8 cellular contexts compared by ENCODE assay signal in genomic region chr1:150256193-150256548, GRCh38. TPM values are rescaled to one million over a fixed set of nuclear protein-coding genes. Genes with fewer than 3 reads are reported as not detected.
DNase-seq lines count a peak whose midpoint lies in the region; ATAC-seq and TF ChIP-seq lines count a peak whose summit lies in the region.

No MANE protein-coding gene starts in this region.

- H3K4me1 ChIP-seq in adrenal gland (replicated peaks in 1 of 2) (peaks cover 21 to 24% of the 10 kb centered on the region in 2 donors), muscle layer of duodenum (ENCODE audit: control insufficient read depth in 1 of 2, insufficient read depth in 2 of 2, low read length in 2 of 2) (peaks cover 14 to 38% of the 10 kb centered on the region in 2 donors), aorta (ENCODE audit: control insufficient read depth in 1 of 2, insufficient read depth in 2 of 2, low read length in 2 of 2) (peaks cover 0 to 3% of the 10 kb centered on the region in 2 donors)

- H3K4me3 Mint-ChIP-seq in stimulated activated naive CD8-positive, alpha-beta T cell treated with anti-CD3 and anti-CD28 coated beads, Interleukin-15, Interleukin-2, amounts not matched to agents 100 ng/mL and 50 ng/mL, for 24 hours: peak overlapping the region; percentile 81

- no peak for TF ChIP-seq POLR2A in adrenal gland (IDR thresholded peaks at IDR 0.05)

- H3K27me3 Mint-ChIP-seq in stimulated activated naive CD8-positive, alpha-beta T cell treated with anti-CD3 and anti-CD28 coated beads, Interleukin-15, Interleukin-2, amounts not matched to agents 100 ng/mL and 50 ng/mL, for 24 hours: peaks cover 37% of the 10 kb centered on the region

- no peaks in the 10 kb centered on the region for H3K9me3 Mint-ChIP-seq in stimulated activated naive CD8-positive, alpha-beta T cell treated with anti-CD3 and anti-CD28 coated beads, Interleukin-15, Interleukin-2, amounts not matched to agents 100 ng/mL and 50 ng/mL, for 24 hours

- DNase-seq in stimulated activated naive CD8-positive, alpha-beta T cell treated with anti-CD3 and anti-CD28 coated beads, Interleukin-15, Interleukin-2, amounts not matched to agents 100 U/mL and 50 U/mL, for 24 hours: no peak
- DNase-seq in adrenal gland (no peak), aorta (no peak)

- ATAC-seq in stimulated activated naive CD8-positive, alpha-beta T cell treated with anti-CD3 and anti-CD28 coated beads, Interleukin-15, Interleukin-2, amounts not matched to agents 100 U/mL and 50 U/mL, for 24 hours: no peak
- ATAC-seq in GM21619 (IDR thresholded peaks at IDR 0.05; ENCODE audit: unreplicated experiment) (no peak), aorta (ENCODE audit: low FRiP score) (no peak), GM19324 (IDR thresholded peaks at IDR 0.05; ENCODE audit: low FRiP score, unreplicated experiment) (no peak), HG02840 (IDR thresholded peaks at IDR 0.05; ENCODE audit: low FRiP score, unreplicated experiment) (no peak)

- peak overlapping the region in 1 of 4 donors; percentile 42 for H3K4me3 ChIP-seq in adrenal gland
- peak overlapping the region; percentile 39 to 62 for H3K4me3 ChIP-seq in muscle layer of duodenum (ENCODE audit: low read depth in 1 of 2, low read length in 2 of 2)
- no peak overlapping the region for H3K4me3 ChIP-seq in aorta (ENCODE audit: low read length in 2 of 2)

- H3K36me3 ChIP-seq in adrenal gland (replicated peaks in 1 of 2) (no peaks in the 10 kb centered on the region), muscle layer of duodenum (ENCODE audit: control insufficient read depth in 1 of 2, insufficient read depth in 2 of 2, low read length in 2 of 2) (no peaks in the 10 kb centered on the region), aorta (ENCODE audit: control insufficient read depth in 1 of 2, insufficient read depth in 2 of 2, low read length in 1 of 2) (no peaks in the 10 kb centered on the region)

- H3K27me3 ChIP-seq in adrenal gland: no peaks in the 10 kb centered on the region
- peaks cover 5% of the 10 kb centered on the region for H3K27me3 ChIP-seq in muscle layer of duodenum (ENCODE audit: low read depth, low read length)
- H3K27me3 ChIP-seq in aorta (ENCODE audit: control insufficient read depth in 1 of 2, insufficient read depth in 2 of 2, low read length in 1 of 2): no peaks in the 10 kb centered on the region

- WGBS in adrenal gland, 4 donors: 0% methylated on average over 1 of the region's 1 CpG
- WGBS in aorta, 2 donors: 3 to 6% methylated on average over 1 of the region's 1 CpG

- peak overlapping the region; percentile 24 to 85 (median 77) for H3K27ac ChIP-seq in adrenal gland
- peak overlapping the region; percentile 10 for H3K27ac ChIP-seq in muscle layer of duodenum (ENCODE audit: low read length)
- peak overlapping the region in 1 of 2 donors; percentile 91 for H3K27ac ChIP-seq in aorta (ENCODE audit: low read depth in 1 of 2, low read length in 2 of 2)

- H3K9me3 ChIP-seq in adrenal gland (replicated peaks in 1 of 3) (no peaks in the 10 kb centered on the region), muscle layer of duodenum (ENCODE audit: control insufficient read depth in 1 of 2, low read length in 2 of 2) (no peaks in the 10 kb centered on the region), aorta (ENCODE audit: control insufficient read depth, low read length) (no peaks in the 10 kb centered on the region)

- intact Hi-C loops in adrenal gland (cut with DNase I): no loop called here
- intact Hi-C loops in aorta (cut with DNase I): loop anchor here (2.0 kb wide), 1 partner anchor 25 kb away; no protein-coding TSS in a partner anchor

- H3K36me3 Mint-ChIP-seq in stimulated activated naive CD8-positive, alpha-beta T cell treated with anti-CD3 and anti-CD28 coated beads, Interleukin-15, Interleukin-2, amounts not matched to agents 100 ng/mL and 50 ng/mL, for 24 hours (ENCODE audit: low read depth): no peaks in the 10 kb centered on the region

- no peak for TF ChIP-seq CTCF in adrenal gland (IDR thresholded peaks at IDR 0.05)

- H3K4me1 Mint-ChIP-seq in stimulated activated naive CD8-positive, alpha-beta T cell treated with anti-CD3 and anti-CD28 coated beads, Interleukin-15, Interleukin-2, amounts not matched to agents 100 ng/mL and 50 ng/mL, for 24 hours (ENCODE audit: low read depth): peaks cover 16% of the 10 kb centered on the region

- H3K27ac Mint-ChIP-seq in stimulated activated naive CD8-positive, alpha-beta T cell treated with anti-CD3 and anti-CD28 coated beads, Interleukin-15, Interleukin-2, amounts not matched to agents 100 ng/mL and 50 ng/mL, for 24 hours: no peak overlapping the region

RNA-seq across cellular contexts. Expression of gene CA14, which starts 1.4 kb away (rescaled TPM):
- total RNA-seq in adrenal gland (1 to 10 TPM in 1 of 8 donors, under 1 TPM in 3, not detected in 4; 0.32 to 1.1 (median 0.63) TPM), aorta (not detected)
- polyA plus RNA-seq in adrenal gland (under 1 TPM in 1 of 3 donors, not detected in 2; 0.51 TPM), aorta (not detected)

RNA-seq across cellular contexts. Expression of gene APH1A, which starts 12.6 kb away (rescaled TPM):
- total RNA-seq in adrenal gland: 100 to 1,000 TPM; 102 to 179 (median 140) TPM
- polyA plus RNA-seq in adrenal gland: 10 to 100 TPM; 59.4 to 96.6 (median 88.2) TPM
- total RNA-seq in aorta: 10 to 100 TPM; 69.9 to 82.9 TPM
- polyA plus RNA-seq in aorta: 10 to 100 TPM; 67.8 to 75.8 TPM

RNA-seq across cellular contexts. Expression of gene C1orf54, which starts 16.4 kb away (rescaled TPM):
- total RNA-seq in adrenal gland: 10 to 100 TPM in 1 of 8 donors, 1 to 10 TPM in 6, under 1 TPM in 1; 0.54 to 10.2 (median 8.0) TPM
- 10 to 100 TPM in 2 of 3 donors, 1 to 10 TPM in 1; 7.8 to 30.8 (median 26.1) TPM for polyA plus RNA-seq in adrenal gland
- 10 to 100 TPM; 33.0 to 34.9 TPM for total RNA-seq in aorta
- polyA plus RNA-seq in aorta: 100 to 1,000 TPM; 102 to 278 TPM

RNA-seq across cellular contexts. Expression of gene ANP32E, which starts 20.3 kb away (rescaled TPM):
- total RNA-seq in adrenal gland (10 to 100 TPM; 13.2 to 48.2 (median 28.2) TPM), aorta (10 to 100 TPM; 32.9 to 37.1 TPM)
- polyA plus RNA-seq in adrenal gland (10 to 100 TPM; 35.8 to 81.9 (median 50.3) TPM), aorta (10 to 100 TPM; 24.6 to 44.8 TPM)

RNA-seq across cellular contexts. Expression of gene CIART, which starts 26.2 kb away (rescaled TPM):
- 10 to 100 TPM in 3 of 8 donors, 1 to 10 TPM in 5; 7.0 to 11.8 (median 9.2) TPM for total RNA-seq in adrenal gland
- polyA plus RNA-seq in adrenal gland: 10 to 100 TPM in 2 of 3 donors, 1 to 10 TPM in 1; 8.9 to 24.6 (median 19.2) TPM
- 1 to 10 TPM; 3.0 to 6.6 TPM for total RNA-seq in aorta
- 10 to 100 TPM in 1 of 2 donors, 1 to 10 TPM in 1; 5.3 to 18.0 TPM for polyA plus RNA-seq in aorta

Comparison
In these comparisons a context has a peak if more than half of its experiments do, and no peak if none do; other contexts are left out.
1. H3K4me3 ChIP-seq: peak in muscle layer of duodenum (2 of 2); none in aorta (0 of 2).
2. intact Hi-C loops: an anchor here in aorta (2.0 kb wide); none called in adrenal gland.